Comparison of ENCODE assay signal across 1 cellular context in genomic region chr19:52962394-52963228, GRCh38.
TF ChIP-seq lines count a peak whose summit lies in the region.

TSS of gene ZNF816 (minus strand) at chr19:52962881. CDS start at chr19:52956089, 6,792 bp downstream.

TF ChIP-seq in HEK293, 187 proteins besides CTCF, POLR2A, EP300 and RAD21 (continued from another document and continues in another):
- TF ChIP-seq HIC1 (tag by site-specific recombination; IDR thresholded peaks at IDR 0.05), result 0 out of 2 replicates have a peak, but pooled peaks have one; percentile 60
- no peak for TF ChIP-seq ZNF707 (tag by site-specific recombination; IDR thresholded peaks at IDR 0.05)
- TF ChIP-seq ZNF148 (tag by site-specific recombination; IDR thresholded peaks at IDR 0.05; ENCODE audit: borderline replicate concordance), result no peak
- TF ChIP-seq ZNF16 (tag by site-specific recombination; IDR thresholded peaks at IDR 0.05; ENCODE audit: low read depth), result no peak
- TF ChIP-seq ZNF394 (tag by site-specific recombination; IDR thresholded peaks at IDR 0.05; ENCODE audit: borderline replicate concordance), result no peak
- no peak for TF ChIP-seq ZNF221 (tag by site-specific recombination; IDR thresholded peaks at IDR 0.05; ENCODE audit: borderline replicate concordance)
- TF ChIP-seq ZNF530 (tag by site-specific recombination; IDR thresholded peaks at IDR 0.05; ENCODE audit: low read depth), result no peak
- 0 out of 2 replicates have a peak, but pooled peaks have one; percentile 22 for TF ChIP-seq YY1 (tag by site-specific recombination; IDR thresholded peaks at IDR 0.05)
- 0 out of 2 replicates have a peak, but pooled peaks have one; percentile 28 for TF ChIP-seq SP7 (tag by site-specific recombination; IDR thresholded peaks at IDR 0.05)
- no peak for TF ChIP-seq ZSCAN23 (tag by site-specific recombination; IDR thresholded peaks at IDR 0.05)
- TF ChIP-seq TCF7L2 (IDR thresholded peaks at IDR 0.05; ENCODE audit: borderline replicate concordance, low read depth, low read length), result no peak
- TF ChIP-seq ZBTB11 (tag by site-specific recombination; conservative IDR thresholded peaks at IDR 0.05; ENCODE audit: low read depth), result peak; percentile 88
- TF ChIP-seq KLF9 (tag by site-specific recombination; IDR thresholded peaks at IDR 0.05; ENCODE audit: low read depth), result peak; percentile 84
- TF ChIP-seq ZNF518A (tag by site-specific recombination; conservative IDR thresholded peaks at IDR 0.05; ENCODE audit: low read depth), result peak; percentile 64
- TF ChIP-seq ZNF157 (tag by site-specific recombination; IDR thresholded peaks at IDR 0.05), result no peak
- no peak for TF ChIP-seq ZNF792 (tag by site-specific recombination; IDR thresholded peaks at IDR 0.05)
- TF ChIP-seq ZNF24 (tag by site-specific recombination; IDR thresholded peaks at IDR 0.05), result no peak
- no peak for TF ChIP-seq ZNF302 (tag by site-specific recombination; IDR thresholded peaks at IDR 0.05; ENCODE audit: low read depth)
- no peak for TF ChIP-seq ZNF146 (tag by site-specific recombination; IDR thresholded peaks at IDR 0.05)
- TF ChIP-seq ZNF174 (tag by site-specific recombination; IDR thresholded peaks at IDR 0.05), result no peak
- TF ChIP-seq ZBTB48 (tag by site-specific recombination; IDR thresholded peaks at IDR 0.05), result no peak
- TF ChIP-seq EGR2 (tag by site-specific recombination; IDR thresholded peaks at IDR 0.05; ENCODE audit: low read depth), result no peak
- TF ChIP-seq PBX3 (CRISPR knock-in tag; IDR thresholded peaks at IDR 0.05), result no peak
- TF ChIP-seq ZNF692 (tag by site-specific recombination; IDR thresholded peaks at IDR 0.05), result peak; percentile 40; the same call in 1 of the 2 replicates
- TF ChIP-seq ZNF555 (tag by site-specific recombination; conservative IDR thresholded peaks at IDR 0.05), result no peak
- TF ChIP-seq ZNF398 (tag by site-specific recombination; IDR thresholded peaks at IDR 0.05), result no peak
- TF ChIP-seq BCL6B (tag by site-specific recombination; IDR thresholded peaks at IDR 0.05), result no peak
- TF ChIP-seq PATZ1 (tag by site-specific recombination; IDR thresholded peaks at IDR 0.05), result peak; percentile 78
- no peak for TF ChIP-seq ZNF362 (tag by site-specific recombination; IDR thresholded peaks at IDR 0.05)
- peak; percentile 66 for TF ChIP-seq ZBTB17 (tag by site-specific recombination; IDR thresholded peaks at IDR 0.05)
- TF ChIP-seq ZFP41 (tag by site-specific recombination; IDR thresholded peaks at IDR 0.05; ENCODE audit: borderline replicate concordance), result no peak
